Comparison of ENCODE assay signal across 6 cellular contexts in the genomic region with DNA sequence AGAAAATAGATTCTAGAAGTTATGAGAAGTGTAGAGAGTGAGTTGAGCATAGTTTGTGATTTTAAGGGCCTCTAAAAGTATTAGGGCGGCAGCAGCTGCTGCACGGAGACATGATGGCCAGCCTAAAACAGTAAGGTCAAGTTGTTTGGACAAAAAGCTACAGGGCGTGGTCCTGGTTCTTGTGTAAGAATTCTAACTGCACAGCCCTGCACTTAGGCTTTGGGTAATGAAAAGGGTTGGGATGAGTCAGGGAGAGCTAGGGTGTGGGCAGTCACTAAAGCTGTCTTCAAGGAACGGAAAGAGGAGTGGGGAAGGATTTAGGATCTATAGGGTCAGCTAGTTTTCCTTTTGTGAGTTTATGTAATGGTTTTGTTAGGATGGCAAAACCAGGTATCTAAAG. TPM values are rescaled to one million over a fixed set of nuclear protein-coding genes. Genes with fewer than 3 reads are reported as not detected.
"Had no signal": no experiment of that assay in that cellular context is flagged by ENCODE, and none has a peak within 500 bp of the region (broad histone marks: within the 10 kb centered on the region; RNA-seq: fewer than 3 reads in every experiment).

No MANE protein-coding gene starts in this region.

RNA-seq across cellular contexts. Expression of a gene that starts 6.9 kb away (rescaled TPM):
- total RNA-seq: HepG2, HT1080, IMR-90, M059J, Right ventricle myocardium inferior, SJCRH30 had no signal
- polyA plus RNA-seq: HepG2, IMR-90 had no signal

RNA-seq across cellular contexts. Expression of a gene that starts 38.8 kb away (rescaled TPM):
- total RNA-seq: HepG2, HT1080, IMR-90, M059J, Right ventricle myocardium inferior, SJCRH30 had no signal
- polyA plus RNA-seq: HepG2, IMR-90 had no signal

RNA-seq across cellular contexts. Expression of a gene that starts 43.6 kb away (rescaled TPM):
- total RNA-seq: HepG2, HT1080, IMR-90, M059J, Right ventricle myocardium inferior, SJCRH30 had no signal
- polyA plus RNA-seq: HepG2, IMR-90 had no signal

RNA-seq across cellular contexts. Expression of a gene that starts 45.1 kb away (rescaled TPM):
- total RNA-seq: HepG2, HT1080, IMR-90, M059J, Right ventricle myocardium inferior, SJCRH30 had no signal
- polyA plus RNA-seq: HepG2, IMR-90 had no signal

RNA-seq across cellular contexts. Expression of a gene that starts 46.7 kb away (rescaled TPM):
- total RNA-seq: HepG2, HT1080, IMR-90, M059J, Right ventricle myocardium inferior, SJCRH30 had no signal
- polyA plus RNA-seq: HepG2, IMR-90 had no signal
